19 cellular contexts compared by ENCODE assay signal in genomic region chr6:88566746-88567534, GRCh38.
DNase-seq lines count a peak whose midpoint lies in the region; ATAC-seq and TF ChIP-seq lines count a peak whose summit lies in the region.
"Had no signal": no experiment of that assay in that cellular context is flagged by ENCODE, and none has a peak within 500 bp of the region (broad histone marks: within the 10 kb centered on the region; RNA-seq: fewer than 3 reads in every experiment).

No MANE protein-coding gene starts in this region.

- peak; percentile 5 for DNase-seq in retina
- DNase-seq in stimulated activated CD4-positive, alpha-beta T cell treated with anti-CD3 and anti-CD28 coated beads, Interleukin-12 subunit alpha, Interleukin-12 subunit beta, amount 100 ng/mL, for 4 hours = no peak
- no peak for DNase-seq in HFFc6
- no peak for DNase-seq in cortex of kidney (lab: John Stamatoyannopoulos, UW)
- DNase-seq: activated CD4-positive, alpha-beta T cell treated with anti-CD3 and anti-CD28 coated beads for 4 hours; activated CD8-positive, alpha-beta memory T cell treated with anti-CD3 and anti-CD28 coated beads, Interleukin-2, amount 50 U/mL, for 48 hours; activated naive CD4-positive, alpha-beta T cell treated with anti-CD3 and anti-CD28 coated beads for 36 hours; colonic mucosa; DMS 273 treated with DMSO at 0.1 percent for 48 hours; glutamatergic neuron; GOT3; KG1; NCI-H1436; nephron progenitor cell; testis had no signal

- ATAC-seq in GM18858 (IDR thresholded peaks at IDR 0.05; ENCODE audit: unreplicated experiment) (peak; percentile 44), GM21529 (IDR thresholded peaks at IDR 0.05; ENCODE audit: unreplicated experiment) (peak; percentile 72), HG03521 (IDR thresholded peaks at IDR 0.05; ENCODE audit: unreplicated experiment) (peak; percentile 45)

- H3K36me3 Mint-ChIP-seq in HFFc6 (ENCODE audit: low read depth) = no peaks in the 10 kb centered on the region

- H3K9me3 Mint-ChIP-seq in HFFc6 = peaks cover 9% of the 10 kb centered on the region; the same call in 1 of the 2 replicates

- no peaks in the 10 kb centered on the region for H3K4me1 Mint-ChIP-seq in HFFc6 (ENCODE audit: low read depth)
- H3K4me1 Mint-ChIP-seq: memory B cell, nephron progenitor cell had no signal

- H3K27me3 Mint-ChIP-seq in HFFc6 (ENCODE audit: insufficient read depth) = peaks cover 2% of the 10 kb centered on the region; the same call in 1 of the 2 replicates

- H3K27ac Mint-ChIP-seq in HFFc6 = no peak overlapping the region
- H3K27ac Mint-ChIP-seq: activated naive CD4-positive, alpha-beta T cell treated with anti-CD3 and anti-CD28 coated beads for 36 hours; memory B cell; nephron progenitor cell had no signal

- no peak for TF ChIP-seq CTCF in HFFc6 (IDR thresholded peaks at IDR 0.05)

- no peak overlapping the region for H3K4me3 Mint-ChIP-seq in HFFc6
- H3K4me3 Mint-ChIP-seq: activated naive CD4-positive, alpha-beta T cell treated with anti-CD3 and anti-CD28 coated beads for 36 hours; memory B cell; nephron progenitor cell had no signal
